Comparison of ENCODE assay signal across 1 cellular context in genomic region chrX:24085133-24085532, GRCh38.
TF ChIP-seq lines count a peak whose summit lies in the region.

No MANE protein-coding gene starts in this region.

TF ChIP-seq in HepG2, 621 proteins besides CTCF, POLR2A, EP300 and RAD21:
- TF ChIP-seq, protein P1, sequence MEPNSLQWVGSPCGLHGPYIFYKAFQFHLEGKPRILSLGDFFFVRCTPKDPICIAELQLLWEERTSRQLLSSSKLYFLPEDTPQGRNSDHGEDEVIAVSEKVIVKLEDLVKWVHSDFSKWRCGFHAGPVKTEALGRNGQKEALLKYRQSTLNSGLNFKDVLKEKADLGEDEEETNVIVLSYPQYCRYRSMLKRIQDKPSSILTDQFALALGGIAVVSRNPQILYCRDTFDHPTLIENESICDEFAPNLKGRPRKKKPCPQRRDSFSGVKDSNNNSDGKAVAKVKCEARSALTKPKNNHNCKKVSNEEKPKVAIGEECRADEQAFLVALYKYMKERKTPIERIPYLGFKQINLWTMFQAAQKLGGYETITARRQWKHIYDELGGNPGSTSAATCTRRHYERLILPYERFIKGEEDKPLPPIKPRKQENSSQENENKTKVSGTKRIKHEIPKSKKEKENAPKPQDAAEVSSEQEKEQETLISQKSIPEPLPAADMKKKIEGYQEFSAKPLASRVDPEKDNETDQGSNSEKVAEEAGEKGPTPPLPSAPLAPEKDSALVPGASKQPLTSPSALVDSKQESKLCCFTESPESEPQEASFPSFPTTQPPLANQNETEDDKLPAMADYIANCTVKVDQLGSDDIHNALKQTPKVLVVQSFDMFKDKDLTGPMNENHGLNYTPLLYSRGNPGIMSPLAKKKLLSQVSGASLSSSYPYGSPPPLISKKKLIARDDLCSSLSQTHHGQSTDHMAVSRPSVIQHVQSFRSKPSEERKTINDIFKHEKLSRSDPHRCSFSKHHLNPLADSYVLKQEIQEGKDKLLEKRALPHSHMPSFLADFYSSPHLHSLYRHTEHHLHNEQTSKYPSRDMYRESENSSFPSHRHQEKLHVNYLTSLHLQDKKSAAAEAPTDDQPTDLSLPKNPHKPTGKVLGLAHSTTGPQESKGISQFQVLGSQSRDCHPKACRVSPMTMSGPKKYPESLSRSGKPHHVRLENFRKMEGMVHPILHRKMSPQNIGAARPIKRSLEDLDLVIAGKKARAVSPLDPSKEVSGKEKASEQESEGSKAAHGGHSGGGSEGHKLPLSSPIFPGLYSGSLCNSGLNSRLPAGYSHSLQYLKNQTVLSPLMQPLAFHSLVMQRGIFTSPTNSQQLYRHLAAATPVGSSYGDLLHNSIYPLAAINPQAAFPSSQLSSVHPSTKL (CRISPR knock-in tag; IDR thresholded peaks at IDR 0.05): no peak
- TF ChIP-seq HIVEP1 (CRISPR knock-in tag; IDR thresholded peaks at IDR 0.05) (no peak), JUNB (CRISPR knock-in tag; IDR thresholded peaks at IDR 0.05; ENCODE audit: borderline replicate concordance) (no peak), ZNF256 (CRISPR knock-in tag; conservative IDR thresholded peaks at IDR 0.05) (no peak)
- TF ChIP-seq, protein P2, sequence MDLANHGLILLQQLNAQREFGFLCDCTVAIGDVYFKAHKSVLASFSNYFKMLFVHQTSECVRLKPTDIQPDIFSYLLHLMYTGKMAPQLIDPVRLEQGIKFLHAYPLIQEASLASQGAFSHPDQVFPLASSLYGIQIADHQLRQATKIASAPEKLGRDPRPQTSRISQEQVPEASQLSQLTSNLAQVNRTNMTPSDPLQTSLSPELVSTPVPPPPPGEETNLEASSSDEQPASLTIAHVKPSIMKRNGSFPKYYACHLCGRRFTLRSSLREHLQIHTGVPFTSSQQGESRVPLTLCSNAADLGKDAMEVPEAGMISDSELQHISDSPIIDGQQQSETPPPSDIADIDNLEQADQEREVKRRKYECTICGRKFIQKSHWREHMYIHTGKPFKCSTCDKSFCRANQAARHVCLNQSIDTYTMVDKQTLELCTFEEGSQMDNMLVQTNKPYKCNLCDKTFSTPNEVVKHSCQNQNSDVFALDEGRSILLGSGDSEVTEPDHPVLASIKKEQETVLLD (CRISPR knock-in tag; IDR thresholded peaks at IDR 0.05; ENCODE audit: low read depth): no peak
- TF ChIP-seq, protein P3, sequence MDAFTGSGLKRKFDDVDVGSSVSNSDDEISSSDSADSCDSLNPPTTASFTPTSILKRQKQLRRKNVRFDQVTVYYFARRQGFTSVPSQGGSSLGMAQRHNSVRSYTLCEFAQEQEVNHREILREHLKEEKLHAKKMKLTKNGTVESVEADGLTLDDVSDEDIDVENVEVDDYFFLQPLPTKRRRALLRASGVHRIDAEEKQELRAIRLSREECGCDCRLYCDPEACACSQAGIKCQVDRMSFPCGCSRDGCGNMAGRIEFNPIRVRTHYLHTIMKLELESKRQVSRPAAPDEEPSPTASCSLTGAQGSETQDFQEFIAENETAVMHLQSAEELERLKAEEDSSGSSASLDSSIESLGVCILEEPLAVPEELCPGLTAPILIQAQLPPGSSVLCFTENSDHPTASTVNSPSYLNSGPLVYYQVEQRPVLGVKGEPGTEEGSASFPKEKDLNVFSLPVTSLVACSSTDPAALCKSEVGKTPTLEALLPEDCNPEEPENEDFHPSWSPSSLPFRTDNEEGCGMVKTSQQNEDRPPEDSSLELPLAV (CRISPR knock-in tag; conservative IDR thresholded peaks at IDR 0.05; ENCODE audit: low read depth): no peak
